ENCODE assay signal across 10 cellular contexts in the genomic region with DNA sequence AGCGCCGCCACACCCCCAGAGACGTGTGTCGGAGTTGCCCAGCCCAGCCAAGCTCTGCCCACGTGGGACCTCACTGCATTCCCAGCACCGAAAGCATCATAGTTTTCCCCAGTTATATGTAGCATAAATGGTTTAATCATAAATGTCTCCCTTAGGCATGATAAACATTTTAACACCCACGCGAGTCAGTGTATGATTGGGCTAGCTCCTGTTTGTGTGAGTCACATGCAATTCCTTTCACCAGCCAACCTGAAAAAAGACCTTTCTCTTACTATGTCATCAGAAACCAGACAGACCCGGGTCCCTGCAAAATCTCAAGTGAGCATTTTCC. TPM values are rescaled to one million over a fixed set of nuclear protein-coding genes. Genes with fewer than 3 reads are reported as not detected.
DNase-seq lines count a peak whose midpoint lies in the region; ATAC-seq, FAIRE-seq and TF ChIP-seq lines count a peak whose summit lies in the region.
"Had no signal": no experiment of that assay in that cellular context is flagged by ENCODE, and none has a peak within 500 bp of the region (broad histone marks: within the 10 kb centered on the region; RNA-seq: fewer than 3 reads in every experiment).

No MANE protein-coding gene starts in this region.

- H3K4me3 ChIP-seq in mammary epithelial cell (replicated peaks in 1 of 3; ENCODE audit: insufficient read depth in 1 of 3, low read depth in 2 of 3, low read length in 3 of 3) = no peak overlapping the region
- H3K4me3 ChIP-seq in liver (ENCODE audit: low read depth in 1 of 3, low read length in 3 of 3) = no peak overlapping the region
- no peak overlapping the region for H3K4me3 ChIP-seq in thoracic aorta

- no peaks in the 10 kb centered on the region for H3K9me3 Mint-ChIP-seq in T-helper 2 cell treated with Interferon-gamma antibody and Interleukin-4, amounts not matched to agents 5 μg/mL and 100 μg/mL, for 36 hours

- no peak overlapping the region for H3K4me2 ChIP-seq in mammary epithelial cell (ENCODE audit: insufficient read depth, low read depth, low read length)

- no peak overlapping the region for H2AFZ ChIP-seq in mammary epithelial cell (ENCODE audit: low read depth, low read length)

- H4K20me1 ChIP-seq in mammary epithelial cell (ENCODE audit: insufficient read depth, low read length) = no peaks in the 10 kb centered on the region

- intact Hi-C loops in mammary epithelial cell (cut with micrococcal nuclease) = no loop called here

- ATAC-seq in thoracic aorta (ENCODE audit: insufficient number of reproducible peaks, low FRiP score, low read depth) = no peak
- ATAC-seq in HG03571 (IDR thresholded peaks at IDR 0.05; ENCODE audit: unreplicated experiment) = no peak
- no peak for ATAC-seq in HG02970 (IDR thresholded peaks at IDR 0.05; ENCODE audit: low FRiP score, unreplicated experiment)

- in situ Hi-C loops in mammary epithelial cell (cut with MboI; ENCODE audit: low sequenced_read_pairs in 2 of 2) = loop anchor here in 1 of 2 donors (5.0 to 25.0 kb wide), 3 partner anchors 60 to 240 kb away; partner anchors contain the start of gene MBTPS1

- CTCF ChIA-PET in mammary epithelial cell (lab: Charles Lee; ENCODE audit: low non-redundant PET) = interaction anchor here (0.7 kb wide), 1 partner anchor 9 kb away, joined by 3 read pairs; the partner anchor contains the start of gene TAF1C

- 27% methylated on average over 9 of the region's 9 CpGs for WGBS in mammary epithelial cell (ENCODE audit: low coverage, missing lambda C conversion rate)
- 73% methylated on average over 9 of the region's 9 CpGs for WGBS in liver

- peaks cover 4% of the 10 kb centered on the region for H3K36me3 ChIP-seq in mammary epithelial cell (ENCODE audit: insufficient read depth, low read length)
- peaks cover 4 to 43% (median 13%) of the 10 kb centered on the region in 4 donors for H3K36me3 ChIP-seq in liver (ENCODE audit: control insufficient read depth in 4 of 4, insufficient read depth in 3 of 4, low read depth in 1 of 4, low read length in 3 of 4)
- peaks cover 32% of the 10 kb centered on the region for H3K36me3 ChIP-seq in thoracic aorta

- no peak for FAIRE-seq in frontal cortex (lab: Jason Lieb, UNC)
- FAIRE-seq: A204.1 had no signal

- no peak overlapping the region for H3K4me3 Mint-ChIP-seq in T-helper 2 cell treated with Interferon-gamma antibody and Interleukin-4, amounts not matched to agents 5 μg/mL and 100 μg/mL, for 36 hours

- H3K9me3 ChIP-seq in mammary epithelial cell (replicated peaks; ENCODE audit: insufficient read depth, low read length) = no peaks in the 10 kb centered on the region
- no peaks in the 10 kb centered on the region for H3K9me3 ChIP-seq in liver (ENCODE audit: control insufficient read depth in 4 of 4, low read length in 3 of 4)
- H3K9me3 ChIP-seq in thoracic aorta = no peaks in the 10 kb centered on the region

- no peak overlapping the region for H3K27ac Mint-ChIP-seq in T-helper 2 cell treated with Interferon-gamma antibody and Interleukin-4, amounts not matched to agents 5 μg/mL and 100 μg/mL, for 36 hours

- peak; percentile 30 for DNase-seq in T-helper 2 cell treated with Interferon-gamma antibody and Interleukin-4, amounts not matched to agents 5 μg/mL and 100 μg/mL, for 36 hours (ENCODE audit: low spot score)
- no peak for DNase-seq in T-helper 2 cell
- peak; percentile 34 for DNase-seq in mammary epithelial cell
- DNase-seq in thoracic aorta (ENCODE audit: low spot score) = peak; percentile 21
- DNase-seq in frontal cortex (ENCODE audit: low spot score in 2 of 2) = no peak

- TF ChIP-seq RAD21 in liver (IDR thresholded peaks at IDR 0.05) = no peak

- dilution Hi-C loops in mammary epithelial cell (cut with HindIII; ENCODE audit: low sequenced_read_pairs) = no loop called here

- no TSS peak for BruUV-seq in mammary epithelial cell (replicated peaks; lab: Mats Ljungman, UMichigan)

- H3K27me3 Mint-ChIP-seq in T-helper 2 cell treated with Interferon-gamma antibody and Interleukin-4, amounts not matched to agents 5 μg/mL and 100 μg/mL, for 36 hours (ENCODE audit: low read depth) = no peaks in the 10 kb centered on the region

- peaks cover 6% of the 10 kb centered on the region for H3K4me1 ChIP-seq in mammary epithelial cell (ENCODE audit: insufficient read depth, low read length)
- peaks cover 0 to 21% (median 13%) of the 10 kb centered on the region in 4 donors for H3K4me1 ChIP-seq in liver (ENCODE audit: control insufficient read depth in 4 of 4, insufficient read depth in 4 of 4, low read length in 3 of 4)
- peaks cover 20 to 34% of the 10 kb centered on the region in 2 donors for H3K4me1 ChIP-seq in thoracic aorta (ENCODE audit: control insufficient read depth in 1 of 2, low read depth in 2 of 2)

- H3K4me1 Mint-ChIP-seq in T-helper 2 cell treated with Interferon-gamma antibody and Interleukin-4, amounts not matched to agents 5 μg/mL and 100 μg/mL, for 36 hours (ENCODE audit: low read depth) = peaks cover 3% of the 10 kb centered on the region

- H3K9ac ChIP-seq in mammary epithelial cell (ENCODE audit: insufficient read depth, low read length) = no peak overlapping the region
- no peak overlapping the region for H3K9ac ChIP-seq in liver (ENCODE audit: low read depth in 1 of 2, low read length in 2 of 2)

- no peaks in the 10 kb centered on the region for H3K27me3 ChIP-seq in mammary epithelial cell (ENCODE audit: insufficient read depth, low read length)
- no peaks in the 10 kb centered on the region for H3K27me3 ChIP-seq in liver (ENCODE audit: control insufficient read depth in 4 of 4, insufficient read depth in 4 of 4, low read length in 3 of 4)
- no peaks in the 10 kb centered on the region for H3K27me3 ChIP-seq in thoracic aorta (replicated peaks; ENCODE audit: insufficient read depth)

- peaks cover 7% of the 10 kb centered on the region for H3K36me3 Mint-ChIP-seq in T-helper 2 cell treated with Interferon-gamma antibody and Interleukin-4, amounts not matched to agents 5 μg/mL and 100 μg/mL, for 36 hours (ENCODE audit: low read depth)

- TF ChIP-seq CTCF in mammary epithelial cell (conservative IDR thresholded peaks at IDR 0.05 in 1 of 2, IDR thresholded peaks at IDR 0.05 in 1 of 2; ENCODE audit: extremely low read depth in 1 of 2, insufficient read depth in 1 of 2, low read depth in 1 of 2, low read length in 2 of 2) (no peak), liver (IDR thresholded peaks at IDR 0.05; ENCODE audit: low read depth, low read length, missing input control) (no peak), thoracic aorta (IDR thresholded peaks at IDR 0.05) (no peak)

- no peaks in the 10 kb centered on the region for H3K79me2 ChIP-seq in mammary epithelial cell (ENCODE audit: insufficient read depth, low read length)

- no peak overlapping the region for H3K27ac ChIP-seq in mammary epithelial cell (ENCODE audit: insufficient read depth, low read depth, low read length)
- peak overlapping the region; percentile 59 to 64 for H3K27ac ChIP-seq in liver (ENCODE audit: low read depth in 1 of 2, low read length in 2 of 2)
- peak overlapping the region; percentile 80 to 91 for H3K27ac ChIP-seq in thoracic aorta
- H3K27ac ChIP-seq: HL-60 had no signal

TF ChIP-seq in liver, 16 proteins besides CTCF, POLR2A, EP300 and RAD21 (continues in another document):
- no peak for TF ChIP-seq RXRA (IDR thresholded peaks at IDR 0.05)
- no peak for TF ChIP-seq NR2F2 (IDR thresholded peaks at IDR 0.05)
- no peak for TF ChIP-seq FOXA2 (IDR thresholded peaks at IDR 0.05)
- TF ChIP-seq REST (IDR thresholded peaks at IDR 0.05) = no peak
- TF ChIP-seq GABPA (IDR thresholded peaks at IDR 0.05 in 1 of 2, conservative IDR thresholded peaks at IDR 0.05 in 1 of 2) = no peak

RNA-seq across cellular contexts. Expression of gene TAF1C, which starts 9.2 kb away (rescaled TPM):
- total RNA-seq in mammary epithelial cell (10 to 100 TPM; 15.3 to 30.1 TPM), liver (10 to 100 TPM; 10.4 to 34.5 TPM), thoracic aorta (10 to 100 TPM; 43.7 to 75.9 TPM), frontal cortex (18.8 TPM)
- polyA plus RNA-seq in mammary epithelial cell (19.6 TPM), liver (10 to 100 TPM; 10.2 to 12.1 TPM)
- 26.0 TPM for polyA minus RNA-seq in mammary epithelial cell

RNA-seq across cellular contexts. Expression of gene ADAD2, which starts 13.3 kb away (rescaled TPM):
- total RNA-seq in mammary epithelial cell = under 1 TPM in 1 of 2 donors, not detected in 1; 0.17 TPM
- polyA plus RNA-seq in mammary epithelial cell = not detected
- polyA minus RNA-seq in mammary epithelial cell = not detected
- under 1 TPM in 1 of 2 donors, not detected in 1; 0.33 TPM for total RNA-seq in liver
- under 1 TPM; 0.14 to 0.44 TPM for polyA plus RNA-seq in liver
- not detected for total RNA-seq in thoracic aorta
- not detected for total RNA-seq in frontal cortex

RNA-seq across cellular contexts. Expression of gene DNAAF1, which starts 32.6 kb away (rescaled TPM):
- total RNA-seq in mammary epithelial cell = under 1 TPM; 0.16 to 0.17 TPM
- not detected for polyA plus RNA-seq in mammary epithelial cell
- polyA minus RNA-seq in mammary epithelial cell = not detected
- total RNA-seq in liver = under 1 TPM; under 0.01 to 0.08 TPM
- under 1 TPM in 1 of 2 donors, not detected in 1; 0.06 TPM for polyA plus RNA-seq in liver
- not detected for total RNA-seq in thoracic aorta
- total RNA-seq in frontal cortex = 0.41 TPM

RNA-seq across cellular contexts. Expression of gene HSDL1, which starts 32.7 kb away (rescaled TPM):
- total RNA-seq in mammary epithelial cell = 10 to 100 TPM; 14.5 to 15.5 TPM
- 10.5 TPM for polyA plus RNA-seq in mammary epithelial cell
- polyA minus RNA-seq in mammary epithelial cell = 28.5 TPM
- 1 to 10 TPM; 6.8 to 9.6 TPM for total RNA-seq in liver
- 1 to 10 TPM; 3.0 to 3.8 TPM for polyA plus RNA-seq in liver
- 10 to 100 TPM in 1 of 2 donors, 1 to 10 TPM in 1; 7.2 to 14.4 TPM for total RNA-seq in thoracic aorta
- total RNA-seq in frontal cortex = 223 TPM

Comparison
In these comparisons a context has a peak if more than half of its experiments do, and no peak if none do; other contexts are left out.
1. DNase-seq: peak in T-helper 2 cell treated with Interferon-gamma antibody and Interleukin-4, amounts not matched to agents 5 μg/mL and 100 μg/mL, for 36 hours (single experiment), mammary epithelial cell (single experiment) and thoracic aorta (single experiment); none in T-helper 2 cell (0 of 5) and frontal cortex (0 of 2).